In genomic region chr2:179646173-179646762, GRCh38 we compare ENCODE assay signal across 29 cellular contexts.
"Had no signal": no experiment of that assay in that cellular context is flagged by ENCODE, and none has a peak within 500 bp of the region (broad histone marks: within the 10 kb centered on the region; RNA-seq: fewer than 3 reads in every experiment).

No MANE protein-coding gene starts in this region.

- H3K36me3 ChIP-seq: esophagus muscularis mucosa, heart right ventricle, neutrophil, pancreas, stomach, thyroid gland, upper lobe of left lung had no signal

- H3K27ac ChIP-seq: coronary artery, esophagus muscularis mucosa, heart right ventricle, neutrophil, pancreas, stomach, thyroid gland, upper lobe of left lung had no signal

- H3K27me3 ChIP-seq: esophagus muscularis mucosa, heart right ventricle, neutrophil, pancreas, stomach, thyroid gland, upper lobe of left lung had no signal

- DNase-seq: dermis blood vessel endothelial cell; effector memory CD4-positive, alpha-beta T cell; foreskin melanocyte; glutamatergic neuron; heart right ventricle; hippocampal formation; immature natural killer cell; islet precursor cell; kidney glomerular epithelial cell; left colon; mucosa of descending colon; naive B cell; pancreas; stimulated activated CD4-positive, alpha-beta T cell treated with anti-CD3 and anti-CD28 coated beads, Interleukin-2, amount 100 ng/mL, for 24 hours; stimulated activated CD4-positive, alpha-beta T cell treated with anti-CD3 and anti-CD28 coated beads, Interleukin-4, amount 100 ng/mL, for 24 hours; stimulated activated naive CD4-positive, alpha-beta T cell treated with Interleukin-2 at 50 U/mL for 16 hours; stomach; thyroid gland; upper lobe of left lung had no signal

- H3K9me3 ChIP-seq: esophagus muscularis mucosa, heart right ventricle, mucosa of descending colon, neutrophil, pancreas, stomach, thyroid gland, upper lobe of left lung had no signal

- H3K4me2 ChIP-seq: smooth muscle cell had no signal

- FAIRE-seq: endothelial cell of umbilical vein, pancreas, urothelium cell line had no signal

- ATAC-seq: heart right ventricle; left colon; mucosa of descending colon; natural killer cell treated with Interleukin-12 subunit alpha and Interleukin-12 subunit beta and Interleukin-15 and Interleukin-18, amount 100 ng/mL, for 72 hours; pancreas; sciatic nerve; stimulated activated effector memory CD8-positive, alpha-beta T cell treated with anti-CD3 and anti-CD28 coated beads, Interleukin-12 subunit alpha, Interleukin-12 subunit beta, amount 100 ng/mL, for 72 hours had no signal

- H3K4me1 ChIP-seq: esophagus muscularis mucosa, heart right ventricle, pancreas, stomach, thyroid gland, upper lobe of left lung had no signal

- H3K4me3 ChIP-seq: coronary artery, esophagus muscularis mucosa, heart right ventricle, lung, mucosa of descending colon, pancreas, smooth muscle cell, stomach, thyroid gland, upper lobe of left lung had no signal
